In the genomic region with DNA sequence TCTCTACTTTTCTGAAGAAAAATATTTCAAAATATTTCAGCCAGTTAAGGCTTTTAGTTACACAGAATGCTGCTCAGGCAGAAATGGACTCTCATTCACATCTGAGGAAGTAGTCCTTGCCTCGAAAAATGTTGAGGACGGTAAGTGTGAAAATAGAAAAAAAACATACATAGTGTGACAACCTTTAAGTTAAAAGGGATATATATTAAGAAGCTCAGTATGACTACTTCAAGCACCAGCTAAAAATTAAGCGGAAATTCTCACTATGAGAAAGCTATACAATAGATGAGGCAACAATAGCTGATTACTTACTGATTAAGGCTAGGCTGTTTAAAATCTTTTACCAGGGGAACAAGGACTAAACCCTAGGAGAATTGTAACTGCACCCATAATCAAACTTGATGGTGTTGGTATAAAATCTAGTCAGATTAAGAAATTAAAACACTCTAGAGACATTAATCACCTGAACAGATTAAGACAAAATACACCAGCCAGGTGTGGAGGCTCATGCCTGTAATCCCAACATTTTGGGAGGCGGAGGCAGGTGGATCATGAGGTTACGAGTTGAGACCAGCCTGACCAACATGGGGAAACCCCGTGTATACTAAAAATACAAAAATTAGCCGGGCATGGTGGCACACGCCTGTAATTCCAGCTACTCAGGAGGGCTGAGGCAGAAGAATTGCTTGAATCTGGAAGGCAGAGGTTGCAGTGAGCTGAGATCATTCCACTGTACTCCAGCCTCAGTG, we compare ENCODE assay signal across 17 cellular contexts. TPM values are rescaled to one million over a fixed set of nuclear protein-coding genes. Genes with fewer than 3 reads are reported as not detected.
DNase-seq lines count a peak whose midpoint lies in the region; ATAC-seq and TF ChIP-seq lines count a peak whose summit lies in the region.
"Had no signal": no experiment of that assay in that cellular context is flagged by ENCODE, and none has a peak within 500 bp of the region (broad histone marks: within the 10 kb centered on the region; RNA-seq: fewer than 3 reads in every experiment).

No MANE protein-coding gene starts in this region.

- peak; percentile 64 to 65 for ATAC-seq in activated T-cell treated with anti-CD3 and anti-CD28 coated beads, Interleukin-2, amount 50 U/mL, for 4 hours
- no peak for ATAC-seq in WTC11

- peaks cover 54% of the 10 kb centered on the region for H3K36me3 Mint-ChIP-seq in activated T-cell treated with anti-CD3 and anti-CD28 coated beads, Interleukin-2, amount 50 U/mL, for 4 hours (ENCODE audit: insufficient read depth)
- H3K36me3 Mint-ChIP-seq in WTC11: peaks cover 79% of the 10 kb centered on the region
- peaks cover 89% of the 10 kb centered on the region for H3K36me3 Mint-ChIP-seq in dendritic cell treated with granulocyte-macrophage colony-stimulating factor and Interleukin-4, amounts not matched to agents 40 ng/mL and 50 ng/mL, for 4 days (ENCODE audit: low read depth)
- peaks cover 61% of the 10 kb centered on the region for H3K36me3 Mint-ChIP-seq in osteocyte (ENCODE audit: unreplicated experiment)

- no peak for TF ChIP-seq CTCF in WTC11 (IDR thresholded peaks at IDR 0.05)
- TF ChIP-seq CTCF in osteocyte (IDR thresholded peaks at IDR 0.05): no peak

- H3K27ac ChIP-seq in effector memory CD4-positive, alpha-beta T cell (ENCODE audit: insufficient read depth, low read length, poor library complexity, severe bottlenecking): no peak overlapping the region
- H3K27ac ChIP-seq: hepatocyte, VCaP had no signal

- peaks cover 24% of the 10 kb centered on the region for H3K4me1 ChIP-seq in effector memory CD4-positive, alpha-beta T cell (ENCODE audit: control insufficient read depth, insufficient read depth, low read length, poor library complexity, severe bottlenecking)

- peak overlapping the region; percentile 77 for H3K27ac Mint-ChIP-seq in WTC11
- H3K27ac Mint-ChIP-seq in dendritic cell treated with granulocyte-macrophage colony-stimulating factor and Interleukin-4, amounts not matched to agents 40 ng/mL and 50 ng/mL, for 4 days: peak overlapping the region; percentile 46
- peak overlapping the region; percentile 4 for H3K27ac Mint-ChIP-seq in osteocyte (ENCODE audit: unreplicated experiment)

- peak overlapping the region; percentile 62 for H3K4me3 Mint-ChIP-seq in activated T-cell treated with anti-CD3 and anti-CD28 coated beads, Interleukin-2, amount 50 U/mL, for 4 hours
- H3K4me3 Mint-ChIP-seq in WTC11 (no peak overlapping the region), osteocyte (ENCODE audit: unreplicated experiment) (no peak overlapping the region)
- H3K4me3 Mint-ChIP-seq in dendritic cell treated with granulocyte-macrophage colony-stimulating factor and Interleukin-4, amounts not matched to agents 40 ng/mL and 50 ng/mL, for 4 days: no peak overlapping the region

- no peak for DNase-seq in activated T-cell treated with anti-CD3 and anti-CD28 coated beads, Interleukin-2, amount 50 U/mL, for 4 hours
- DNase-seq in activated T-cell treated with anti-CD3 and anti-CD28 coated beads, Interleukin-2, amount 50 U/mL, for 48 hours: no peak
- DNase-seq in WTC11 (ENCODE audit: low spot score): no peak
- DNase-seq in osteocyte (ENCODE audit: extremely low spot score, unreplicated experiment): no peak
- no peak for DNase-seq in effector memory CD4-positive, alpha-beta T cell
- no peak for DNase-seq in GOT3 (lab: John Stamatoyannopoulos, UW)
- no peak for DNase-seq in NCI-H1048 (lab: John Stamatoyannopoulos, UW)
- DNase-seq: ACHN, HCEC 1CT, NCI-H2081, NCI-H748 treated with DMSO at 0.1 percent for 48 hours, posterior cingulate gyrus had no signal

- H3K27me3 Mint-ChIP-seq in activated T-cell treated with anti-CD3 and anti-CD28 coated beads, Interleukin-2, amount 50 U/mL, for 4 hours (ENCODE audit: low read depth): no peaks in the 10 kb centered on the region
- H3K27me3 Mint-ChIP-seq in WTC11 (ENCODE audit: low read depth) (no peaks in the 10 kb centered on the region), osteocyte (ENCODE audit: unreplicated experiment) (no peaks in the 10 kb centered on the region)
- H3K27me3 Mint-ChIP-seq in dendritic cell treated with granulocyte-macrophage colony-stimulating factor and Interleukin-4, amounts not matched to agents 40 ng/mL and 50 ng/mL, for 4 days: no peaks in the 10 kb centered on the region

- CTCF ChIA-PET in WTC11 (lab: Charles Lee): no interaction called here

- peaks cover 52% of the 10 kb centered on the region for H3K36me3 ChIP-seq in effector memory CD4-positive, alpha-beta T cell (ENCODE audit: control insufficient read depth, insufficient read depth, low read length)

- POLR2A ChIA-PET in WTC11 (lab: Charles Lee): interaction anchor here (0.7 kb wide), 1 partner anchor 456 kb away, joined by 3 read pairs; no protein-coding TSS in a partner anchor

- no peaks in the 10 kb centered on the region for H3K9me3 ChIP-seq in effector memory CD4-positive, alpha-beta T cell (ENCODE audit: control insufficient read depth, low read length)

- intact Hi-C loops in dendritic cell treated with granulocyte-macrophage colony-stimulating factor and Interleukin-4, amounts not matched to agents 40 ng/mL and 50 ng/mL, for 4 days (cut with micrococcal nuclease): no loop called here

- no peaks in the 10 kb centered on the region for H3K9me3 Mint-ChIP-seq in activated T-cell treated with anti-CD3 and anti-CD28 coated beads, Interleukin-2, amount 50 U/mL, for 4 hours
- H3K9me3 Mint-ChIP-seq in WTC11: no peaks in the 10 kb centered on the region
- H3K9me3 Mint-ChIP-seq in dendritic cell treated with granulocyte-macrophage colony-stimulating factor and Interleukin-4, amounts not matched to agents 40 ng/mL and 50 ng/mL, for 4 days: no peaks in the 10 kb centered on the region
- no peaks in the 10 kb centered on the region for H3K9me3 Mint-ChIP-seq in osteocyte (ENCODE audit: unreplicated experiment)

- no peaks in the 10 kb centered on the region for H3K27me3 ChIP-seq in effector memory CD4-positive, alpha-beta T cell (replicated peaks; ENCODE audit: control insufficient read depth, insufficient read depth, low read length, poor library complexity, severe bottlenecking)
- H3K27me3 ChIP-seq: hepatocyte had no signal

- no peak overlapping the region for H3K4me3 ChIP-seq in effector memory CD4-positive, alpha-beta T cell (ENCODE audit: insufficient read depth, low read depth, low read length, poor library complexity, severe bottlenecking)
- H3K4me3 ChIP-seq: hepatocyte had no signal

- peaks cover 73% of the 10 kb centered on the region for H3K4me1 Mint-ChIP-seq in activated T-cell treated with anti-CD3 and anti-CD28 coated beads, Interleukin-2, amount 50 U/mL, for 4 hours (ENCODE audit: low read depth)
- H3K4me1 Mint-ChIP-seq in WTC11 (peaks cover 48% of the 10 kb centered on the region), osteocyte (ENCODE audit: unreplicated experiment) (peaks cover 35% of the 10 kb centered on the region)
- H3K4me1 Mint-ChIP-seq in dendritic cell treated with granulocyte-macrophage colony-stimulating factor and Interleukin-4, amounts not matched to agents 40 ng/mL and 50 ng/mL, for 4 days (ENCODE audit: low read depth): peaks cover 27% of the 10 kb centered on the region

TF ChIP-seq in WTC11, 78 proteins besides CTCF, POLR2A, EP300 and RAD21 (continues in another document):
- TF ChIP-seq, protein P1, sequence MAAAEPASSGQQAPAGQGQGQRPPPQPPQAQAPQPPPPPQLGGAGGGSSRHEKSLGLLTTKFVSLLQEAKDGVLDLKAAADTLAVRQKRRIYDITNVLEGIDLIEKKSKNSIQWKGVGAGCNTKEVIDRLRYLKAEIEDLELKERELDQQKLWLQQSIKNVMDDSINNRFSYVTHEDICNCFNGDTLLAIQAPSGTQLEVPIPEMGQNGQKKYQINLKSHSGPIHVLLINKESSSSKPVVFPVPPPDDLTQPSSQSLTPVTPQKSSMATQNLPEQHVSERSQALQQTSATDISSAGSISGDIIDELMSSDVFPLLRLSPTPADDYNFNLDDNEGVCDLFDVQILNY (CRISPR knock-in tag; IDR thresholded peaks at IDR 0.05): no peak
- TF ChIP-seq HMGA2 (CRISPR knock-in tag; IDR thresholded peaks at IDR 0.05) (no peak), ZNF121 (CRISPR knock-in tag; IDR thresholded peaks at IDR 0.05) (no peak), JAZF1 (CRISPR knock-in tag; IDR thresholded peaks at IDR 0.05) (no peak)
- TF ChIP-seq, protein P2, sequence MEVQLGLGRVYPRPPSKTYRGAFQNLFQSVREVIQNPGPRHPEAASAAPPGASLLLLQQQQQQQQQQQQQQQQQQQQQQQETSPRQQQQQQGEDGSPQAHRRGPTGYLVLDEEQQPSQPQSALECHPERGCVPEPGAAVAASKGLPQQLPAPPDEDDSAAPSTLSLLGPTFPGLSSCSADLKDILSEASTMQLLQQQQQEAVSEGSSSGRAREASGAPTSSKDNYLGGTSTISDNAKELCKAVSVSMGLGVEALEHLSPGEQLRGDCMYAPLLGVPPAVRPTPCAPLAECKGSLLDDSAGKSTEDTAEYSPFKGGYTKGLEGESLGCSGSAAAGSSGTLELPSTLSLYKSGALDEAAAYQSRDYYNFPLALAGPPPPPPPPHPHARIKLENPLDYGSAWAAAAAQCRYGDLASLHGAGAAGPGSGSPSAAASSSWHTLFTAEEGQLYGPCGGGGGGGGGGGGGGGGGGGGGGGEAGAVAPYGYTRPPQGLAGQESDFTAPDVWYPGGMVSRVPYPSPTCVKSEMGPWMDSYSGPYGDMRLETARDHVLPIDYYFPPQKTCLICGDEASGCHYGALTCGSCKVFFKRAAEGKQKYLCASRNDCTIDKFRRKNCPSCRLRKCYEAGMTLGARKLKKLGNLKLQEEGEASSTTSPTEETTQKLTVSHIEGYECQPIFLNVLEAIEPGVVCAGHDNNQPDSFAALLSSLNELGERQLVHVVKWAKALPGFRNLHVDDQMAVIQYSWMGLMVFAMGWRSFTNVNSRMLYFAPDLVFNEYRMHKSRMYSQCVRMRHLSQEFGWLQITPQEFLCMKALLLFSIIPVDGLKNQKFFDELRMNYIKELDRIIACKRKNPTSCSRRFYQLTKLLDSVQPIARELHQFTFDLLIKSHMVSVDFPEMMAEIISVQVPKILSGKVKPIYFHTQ (CRISPR knock-in tag; IDR thresholded peaks at IDR 0.05): no peak
- TF ChIP-seq, protein P3, sequence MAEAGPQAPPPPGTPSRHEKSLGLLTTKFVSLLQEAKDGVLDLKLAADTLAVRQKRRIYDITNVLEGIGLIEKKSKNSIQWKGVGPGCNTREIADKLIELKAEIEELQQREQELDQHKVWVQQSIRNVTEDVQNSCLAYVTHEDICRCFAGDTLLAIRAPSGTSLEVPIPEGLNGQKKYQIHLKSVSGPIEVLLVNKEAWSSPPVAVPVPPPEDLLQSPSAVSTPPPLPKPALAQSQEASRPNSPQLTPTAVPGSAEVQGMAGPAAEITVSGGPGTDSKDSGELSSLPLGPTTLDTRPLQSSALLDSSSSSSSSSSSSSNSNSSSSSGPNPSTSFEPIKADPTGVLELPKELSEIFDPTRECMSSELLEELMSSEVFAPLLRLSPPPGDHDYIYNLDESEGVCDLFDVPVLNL (CRISPR knock-in tag; IDR thresholded peaks at IDR 0.05; ENCODE audit: borderline replicate concordance, low read depth): no peak

RNA-seq across cellular contexts. Expression of a gene that starts 53.9 kb away (rescaled TPM):
- total RNA-seq in activated T-cell treated with anti-CD3 and anti-CD28 coated beads, Interleukin-2, amount 50 U/mL, for 4 hours: 1,000 to 10,000 TPM; 1,181 to 1,256 (median 1,185) TPM
- 982 to 1,062 TPM (median 1,056 TPM) in 3 replicates for total RNA-seq in WTC11 (2021)
- 424 and 430 TPM in 2 replicates for total RNA-seq in osteocyte

RNA-seq across cellular contexts. Expression of a gene that starts 59.4 kb away (rescaled TPM):
- total RNA-seq in activated T-cell treated with anti-CD3 and anti-CD28 coated beads, Interleukin-2, amount 50 U/mL, for 4 hours: not detected
- not detected in 3 replicates for total RNA-seq in WTC11 (2021)
- not detected in 2 replicates for total RNA-seq in osteocyte
- total RNA-seq: dermis microvascular lymphatic vessel endothelial cell, hepatocyte, mononuclear cell had no signal

Comparison
In these comparisons a context has a peak if more than half of its experiments do, and no peak if none do; other contexts are left out.
1. H3K27ac Mint-ChIP-seq: peak in every context shown above with its lines; median percentile 77 in WTC11; 46 in dendritic cell treated with granulocyte-macrophage colony-stimulating factor and Interleukin-4, amounts not matched to agents 40 ng/mL and 50 ng/mL, for 4 days; 4 in osteocyte.